1 cellular context compared by ENCODE assay signal in the genomic region with DNA sequence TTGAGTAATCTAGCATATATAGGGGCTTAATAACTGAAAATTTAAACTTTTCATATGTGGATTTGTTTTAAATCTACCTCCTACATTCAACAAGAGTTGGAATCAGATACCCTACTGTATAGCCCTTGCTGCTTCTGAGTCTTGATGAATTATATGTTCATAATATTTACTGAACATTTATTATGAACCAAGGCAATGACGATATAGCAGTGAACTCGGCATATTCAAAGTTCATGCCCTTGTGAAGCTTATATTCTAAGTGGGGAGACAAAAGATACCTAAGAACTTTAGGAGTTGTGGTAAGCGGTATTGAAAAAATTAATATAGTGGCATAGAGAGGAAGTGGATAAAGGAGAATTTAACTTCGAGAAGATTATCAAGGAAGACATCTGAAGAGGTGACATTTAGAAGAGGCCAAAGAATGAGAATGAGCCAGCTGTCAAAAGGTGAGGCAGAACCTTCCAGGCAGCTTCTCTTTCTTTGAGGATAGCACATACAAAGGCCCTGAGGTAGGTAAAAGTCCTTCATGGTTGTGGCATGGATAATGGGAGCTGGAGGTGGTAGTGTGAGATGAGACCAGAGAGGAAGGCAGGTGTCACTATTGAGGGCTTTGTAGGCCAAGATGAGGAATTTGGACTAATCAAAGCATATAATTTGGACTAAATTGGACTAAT.
TF ChIP-seq lines count a peak whose summit lies in the region.

No MANE protein-coding gene starts in this region.

TF ChIP-seq in endothelial cell of umbilical vein, 7 proteins besides CTCF, POLR2A, EP300 and RAD21 (continued from another document):
- TF ChIP-seq POLR2AphosphoS5 (IDR thresholded peaks at IDR 0.05; ENCODE audit: insufficient read depth, low read depth, low read length) (no peak), GATA2 (IDR thresholded peaks at IDR 0.05; ENCODE audit: insufficient read depth, insufficient read length, low read depth, low read length) (no peak), MYC (IDR thresholded peaks at IDR 0.05; ENCODE audit: low read depth, low read length) (no peak), MAX (IDR thresholded peaks at IDR 0.05; ENCODE audit: insufficient read depth, insufficient read length) (no peak), EZH2 (IDR thresholded peaks at IDR 0.05; ENCODE audit: borderline replicate concordance, low read depth, low read length, severe bottlenecking) (no peak), FOS (IDR thresholded peaks at IDR 0.05; ENCODE audit: borderline replicate concordance, insufficient read depth, low read length) (no peak)
TF ChIP-seq in endothelial cell of umbilical vein: peak in this region for 0.
